In genomic region chrX:18543738-18544137, GRCh38 we compare ENCODE assay signal across 1 cellular context.
TF ChIP-seq lines count a peak whose summit lies in the region.

No MANE protein-coding gene starts in this region.

TF ChIP-seq in HepG2, 621 proteins besides CTCF, POLR2A, EP300 and RAD21 (continued from another document):
- TF ChIP-seq TCF7 (IDR thresholded peaks at IDR 0.05; ENCODE audit: low read depth) (no peak), NFKB2 (CRISPR knock-in tag; IDR thresholded peaks at IDR 0.05; ENCODE audit: borderline replicate concordance) (no peak), GTF2F1 (IDR thresholded peaks at IDR 0.05; ENCODE audit: low read length) (no peak), ZSCAN21 (CRISPR knock-in tag; IDR thresholded peaks at IDR 0.05; ENCODE audit: borderline replicate concordance) (no peak), RXRB (CRISPR knock-in tag; IDR thresholded peaks at IDR 0.05; ENCODE audit: borderline replicate concordance) (no peak), ELF4 (CRISPR knock-in tag; IDR thresholded peaks at IDR 0.05; ENCODE audit: borderline replicate concordance) (no peak)
